In genomic region chr11:21301981-21302380, GRCh38 we compare ENCODE assay signal across 8 cellular contexts.
"Had no signal": no experiment of that assay in that cellular context is flagged by ENCODE, and none has a peak within 500 bp of the region (broad histone marks: within the 10 kb centered on the region; RNA-seq: fewer than 3 reads in every experiment).

No MANE protein-coding gene starts in this region.

- H3K4me3 ChIP-seq: GM12878 had no signal

- FAIRE-seq: G401.6, GM12878, GM12891, GM12892, GM18507, GM19239 had no signal

- DNase-seq: GDM1, GF-D8 had no signal

- ATAC-seq: GM12878 had no signal
